Comparison of ENCODE assay signal across 17 cellular contexts in the genomic region with DNA sequence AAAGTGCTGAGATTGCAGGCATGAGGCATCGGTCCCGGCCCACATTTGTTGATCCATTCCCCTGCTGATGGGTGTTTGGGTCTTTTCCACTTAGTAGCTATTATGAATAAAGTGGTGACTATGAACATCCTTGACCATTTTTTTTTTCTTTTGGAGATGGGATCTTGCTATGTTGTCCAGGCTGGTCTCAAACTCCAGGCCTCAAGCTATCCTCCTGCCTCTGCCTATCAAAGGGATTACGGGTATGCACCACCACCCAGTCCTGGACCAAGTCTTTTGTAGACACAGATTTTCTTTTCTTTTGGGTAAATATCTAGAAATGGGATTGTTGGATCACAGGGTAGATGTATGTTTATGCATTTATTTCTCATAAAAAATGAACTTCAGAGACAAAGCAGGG.
"Had no signal": no experiment of that assay in that cellular context is flagged by ENCODE, and none has a peak within 500 bp of the region (broad histone marks: within the 10 kb centered on the region; RNA-seq: fewer than 3 reads in every experiment).

No MANE protein-coding gene starts in this region.

- H3K9me3 ChIP-seq: adrenal gland, esophagus muscularis mucosa, heart right ventricle, left ventricle myocardium inferior, mucosa of descending colon, right atrium auricular region, suprapubic skin, tibial artery had no signal

- H3K27ac ChIP-seq: adrenal gland, esophagus muscularis mucosa, foreskin keratinocyte, heart right ventricle, left ventricle myocardium inferior, parathyroid adenoma, right atrium auricular region, suprapubic skin, tibial artery had no signal

- H3K79me2 ChIP-seq: parathyroid adenoma had no signal

- H3K9ac ChIP-seq: parathyroid adenoma had no signal

- H3K4me3 ChIP-seq: adrenal gland, heart right ventricle, left ventricle myocardium inferior, lung, mucosa of descending colon, right atrium auricular region, suprapubic skin, tibial artery had no signal

- DNase-seq: aorta, left ventricle myocardium inferior had no signal

- H3K27ac Mint-ChIP-seq: activated naive CD4-positive, alpha-beta T cell treated with anti-CD3 and anti-CD28 coated beads, Interleukin-2, amount 50 U/mL, for 24 hours; activated T-helper 2 cell treated with anti-CD3 and anti-CD28 coated beads, Interferon-gamma antibody, Interleukin-2, Interleukin-4, amounts not matched to agents 10 μg/mL and 5 μg/mL and 100 μg/mL, durations not matched to agents 14 hours and 24 hours and 36 hours had no signal

- H3K27me3 Mint-ChIP-seq: activated CD4-positive, alpha-beta memory T cell treated with anti-CD3 and anti-CD28 coated beads for 36 hours; activated naive CD4-positive, alpha-beta T cell treated with anti-CD3 and anti-CD28 coated beads, Interleukin-2, amount 50 U/mL, for 24 hours; T-cell had no signal

- H3K9me3 Mint-ChIP-seq: activated CD4-positive, alpha-beta memory T cell treated with anti-CD3 and anti-CD28 coated beads for 36 hours; activated naive CD4-positive, alpha-beta T cell treated with anti-CD3 and anti-CD28 coated beads, Interleukin-2, amount 50 U/mL, for 24 hours; activated T-cell treated with anti-CD3 and anti-CD28 coated beads, Interleukin-2, amount 50 U/mL, for 4 hours; activated T-helper 2 cell treated with anti-CD3 and anti-CD28 coated beads, Interferon-gamma antibody, Interleukin-2, Interleukin-4, amounts not matched to agents 10 μg/mL and 5 μg/mL and 100 μg/mL, durations not matched to agents 14 hours and 24 hours and 36 hours; T-cell had no signal

- H3K27me3 ChIP-seq: adrenal gland, esophagus muscularis mucosa, foreskin keratinocyte, heart right ventricle, right atrium auricular region, suprapubic skin, tibial artery had no signal
